In the genomic region with DNA sequence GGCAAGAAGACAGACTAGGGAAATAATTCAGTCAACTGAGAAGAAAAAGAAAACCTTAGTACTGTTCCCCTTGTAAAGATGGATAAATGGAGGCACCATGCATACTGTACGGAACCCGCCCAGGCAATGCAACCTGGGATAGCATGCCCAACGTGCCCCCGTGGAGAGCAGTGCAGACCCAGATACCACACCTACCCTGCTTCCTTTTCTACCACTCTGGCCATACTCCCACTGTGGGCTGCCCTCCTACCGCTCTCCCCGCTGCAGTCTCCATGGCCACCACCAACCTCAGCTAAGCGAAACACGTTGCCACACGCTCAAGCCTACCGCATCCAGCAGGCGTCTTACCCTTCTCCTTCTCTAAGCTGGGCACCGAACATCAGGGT, we compare ENCODE assay signal across 1 cellular context.
TF ChIP-seq lines count a peak whose summit lies in the region.

No MANE protein-coding gene starts in this region.

TF ChIP-seq in K562, 482 proteins besides CTCF, POLR2A, EP300 and RAD21 (continued from another document and continues in another):
- TF ChIP-seq, protein P1, sequence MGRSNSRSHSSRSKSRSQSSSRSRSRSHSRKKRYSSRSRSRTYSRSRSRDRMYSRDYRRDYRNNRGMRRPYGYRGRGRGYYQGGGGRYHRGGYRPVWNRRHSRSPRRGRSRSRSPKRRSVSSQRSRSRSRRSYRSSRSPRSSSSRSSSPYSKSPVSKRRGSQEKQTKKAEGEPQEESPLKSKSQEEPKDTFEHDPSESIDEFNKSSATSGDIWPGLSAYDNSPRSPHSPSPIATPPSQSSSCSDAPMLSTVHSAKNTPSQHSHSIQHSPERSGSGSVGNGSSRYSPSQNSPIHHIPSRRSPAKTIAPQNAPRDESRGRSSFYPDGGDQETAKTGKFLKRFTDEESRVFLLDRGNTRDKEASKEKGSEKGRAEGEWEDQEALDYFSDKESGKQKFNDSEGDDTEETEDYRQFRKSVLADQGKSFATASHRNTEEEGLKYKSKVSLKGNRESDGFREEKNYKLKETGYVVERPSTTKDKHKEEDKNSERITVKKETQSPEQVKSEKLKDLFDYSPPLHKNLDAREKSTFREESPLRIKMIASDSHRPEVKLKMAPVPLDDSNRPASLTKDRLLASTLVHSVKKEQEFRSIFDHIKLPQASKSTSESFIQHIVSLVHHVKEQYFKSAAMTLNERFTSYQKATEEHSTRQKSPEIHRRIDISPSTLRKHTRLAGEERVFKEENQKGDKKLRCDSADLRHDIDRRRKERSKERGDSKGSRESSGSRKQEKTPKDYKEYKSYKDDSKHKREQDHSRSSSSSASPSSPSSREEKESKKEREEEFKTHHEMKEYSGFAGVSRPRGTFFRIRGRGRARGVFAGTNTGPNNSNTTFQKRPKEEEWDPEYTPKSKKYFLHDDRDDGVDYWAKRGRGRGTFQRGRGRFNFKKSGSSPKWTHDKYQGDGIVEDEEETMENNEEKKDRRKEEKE (IDR thresholded peaks at IDR 0.05; ENCODE audit: borderline replicate concordance in 1 of 2, control insufficient read depth in 1 of 2, low read depth in 2 of 2, low read length in 1 of 2): 0 out of 4 replicates have a peak, but pooled peaks of 1 of the 2 experiments have one; percentile 47
- TF ChIP-seq BRD9 (IDR thresholded peaks at IDR 0.05; ENCODE audit: low read depth, partially characterized antibody): no peak
- TF ChIP-seq, protein P2, sequence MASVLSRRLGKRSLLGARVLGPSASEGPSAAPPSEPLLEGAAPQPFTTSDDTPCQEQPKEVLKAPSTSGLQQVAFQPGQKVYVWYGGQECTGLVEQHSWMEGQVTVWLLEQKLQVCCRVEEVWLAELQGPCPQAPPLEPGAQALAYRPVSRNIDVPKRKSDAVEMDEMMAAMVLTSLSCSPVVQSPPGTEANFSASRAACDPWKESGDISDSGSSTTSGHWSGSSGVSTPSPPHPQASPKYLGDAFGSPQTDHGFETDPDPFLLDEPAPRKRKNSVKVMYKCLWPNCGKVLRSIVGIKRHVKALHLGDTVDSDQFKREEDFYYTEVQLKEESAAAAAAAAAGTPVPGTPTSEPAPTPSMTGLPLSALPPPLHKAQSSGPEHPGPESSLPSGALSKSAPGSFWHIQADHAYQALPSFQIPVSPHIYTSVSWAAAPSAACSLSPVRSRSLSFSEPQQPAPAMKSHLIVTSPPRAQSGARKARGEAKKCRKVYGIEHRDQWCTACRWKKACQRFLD (CRISPR knock-in tag; IDR thresholded peaks at IDR 0.05): no peak
- no peak for TF ChIP-seq TCF7L2 (IDR thresholded peaks at IDR 0.05; ENCODE audit: low read depth, low read length)
- TF ChIP-seq, protein P3, sequence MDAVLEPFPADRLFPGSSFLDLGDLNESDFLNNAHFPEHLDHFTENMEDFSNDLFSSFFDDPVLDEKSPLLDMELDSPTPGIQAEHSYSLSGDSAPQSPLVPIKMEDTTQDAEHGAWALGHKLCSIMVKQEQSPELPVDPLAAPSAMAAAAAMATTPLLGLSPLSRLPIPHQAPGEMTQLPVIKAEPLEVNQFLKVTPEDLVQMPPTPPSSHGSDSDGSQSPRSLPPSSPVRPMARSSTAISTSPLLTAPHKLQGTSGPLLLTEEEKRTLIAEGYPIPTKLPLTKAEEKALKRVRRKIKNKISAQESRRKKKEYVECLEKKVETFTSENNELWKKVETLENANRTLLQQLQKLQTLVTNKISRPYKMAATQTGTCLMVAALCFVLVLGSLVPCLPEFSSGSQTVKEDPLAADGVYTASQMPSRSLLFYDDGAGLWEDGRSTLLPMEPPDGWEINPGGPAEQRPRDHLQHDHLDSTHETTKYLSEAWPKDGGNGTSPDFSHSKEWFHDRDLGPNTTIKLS (IDR thresholded peaks at IDR 0.05; ENCODE audit: borderline replicate concordance, low read depth): no peak
- TF ChIP-seq ZNF717 (CRISPR knock-in tag; IDR thresholded peaks at IDR 0.05): peak; percentile 95; the same call in 1 of the 2 replicates
- no peak for TF ChIP-seq PTBP1 (IDR thresholded peaks at IDR 0.05; ENCODE audit: low read depth, low read length)
- TF ChIP-seq, protein P4, sequence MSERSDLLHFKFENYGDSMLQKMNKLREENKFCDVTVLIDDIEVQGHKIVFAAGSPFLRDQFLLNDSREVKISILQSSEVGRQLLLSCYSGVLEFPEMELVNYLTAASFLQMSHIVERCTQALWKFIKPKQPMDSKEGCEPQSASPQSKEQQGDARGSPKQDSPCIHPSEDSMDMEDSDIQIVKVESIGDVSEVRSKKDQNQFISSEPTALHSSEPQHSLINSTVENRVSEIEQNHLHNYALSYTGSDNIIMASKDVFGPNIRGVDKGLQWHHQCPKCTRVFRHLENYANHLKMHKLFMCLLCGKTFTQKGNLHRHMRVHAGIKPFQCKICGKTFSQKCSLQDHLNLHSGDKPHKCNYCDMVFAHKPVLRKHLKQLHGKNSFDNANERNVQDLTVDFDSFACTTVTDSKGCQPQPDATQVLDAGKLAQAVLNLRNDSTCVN (CRISPR knock-in tag; IDR thresholded peaks at IDR 0.05): peak; percentile 92
- no peak for TF ChIP-seq KAT2B (IDR thresholded peaks at IDR 0.05; ENCODE audit: low read depth, low read length)
- no peak for TF ChIP-seq CXXC5 (CRISPR knock-in tag; IDR thresholded peaks at IDR 0.05)
- peak; percentile 62; the same call in 1 of the 2 replicates for TF ChIP-seq KLF1 (tag; IDR thresholded peaks at IDR 0.05)
- TF ChIP-seq BMI1 (IDR thresholded peaks at IDR 0.05; ENCODE audit: low read length): no peak
- TF ChIP-seq RNF2 (IDR thresholded peaks at IDR 0.05): no peak
- TF ChIP-seq CHD2 (IDR thresholded peaks at IDR 0.05; ENCODE audit: low read depth, low read length): no peak
- no peak for TF ChIP-seq PCBP1 (IDR thresholded peaks at IDR 0.05; ENCODE audit: low read depth, low read length, poor library complexity, severe bottlenecking)
- 0 out of 2 replicates have a peak, but pooled peaks have one; percentile 16 for TF ChIP-seq ELF2 (CRISPR knock-in tag; IDR thresholded peaks at IDR 0.05)
- TF ChIP-seq E2F3 (CRISPR knock-in tag; IDR thresholded peaks at IDR 0.05): 0 out of 2 replicates have a peak, but pooled peaks have one; percentile 42
- TF ChIP-seq MEF2A (IDR thresholded peaks at IDR 0.05; ENCODE audit: control insufficient read depth, low read depth, low read length): no peak
- TF ChIP-seq CEBPB (tag; IDR thresholded peaks at IDR 0.05): no peak; the same call in 1 of the 2 replicates
- TF ChIP-seq IRF2 (CRISPR knock-in tag; IDR thresholded peaks at IDR 0.05): no peak
- TF ChIP-seq, protein P5, sequence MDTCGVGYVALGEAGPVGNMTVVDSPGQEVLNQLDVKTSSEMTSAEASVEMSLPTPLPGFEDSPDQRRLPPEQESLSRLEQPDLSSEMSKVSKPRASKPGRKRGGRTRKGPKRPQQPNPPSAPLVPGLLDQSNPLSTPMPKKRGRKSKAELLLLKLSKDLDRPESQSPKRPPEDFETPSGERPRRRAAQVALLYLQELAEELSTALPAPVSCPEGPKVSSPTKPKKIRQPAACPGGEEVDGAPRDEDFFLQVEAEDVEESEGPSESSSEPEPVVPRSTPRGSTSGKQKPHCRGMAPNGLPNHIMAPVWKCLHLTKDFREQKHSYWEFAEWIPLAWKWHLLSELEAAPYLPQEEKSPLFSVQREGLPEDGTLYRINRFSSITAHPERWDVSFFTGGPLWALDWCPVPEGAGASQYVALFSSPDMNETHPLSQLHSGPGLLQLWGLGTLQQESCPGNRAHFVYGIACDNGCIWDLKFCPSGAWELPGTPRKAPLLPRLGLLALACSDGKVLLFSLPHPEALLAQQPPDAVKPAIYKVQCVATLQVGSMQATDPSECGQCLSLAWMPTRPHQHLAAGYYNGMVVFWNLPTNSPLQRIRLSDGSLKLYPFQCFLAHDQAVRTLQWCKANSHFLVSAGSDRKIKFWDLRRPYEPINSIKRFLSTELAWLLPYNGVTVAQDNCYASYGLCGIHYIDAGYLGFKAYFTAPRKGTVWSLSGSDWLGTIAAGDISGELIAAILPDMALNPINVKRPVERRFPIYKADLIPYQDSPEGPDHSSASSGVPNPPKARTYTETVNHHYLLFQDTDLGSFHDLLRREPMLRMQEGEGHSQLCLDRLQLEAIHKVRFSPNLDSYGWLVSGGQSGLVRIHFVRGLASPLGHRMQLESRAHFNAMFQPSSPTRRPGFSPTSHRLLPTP (IDR thresholded peaks at IDR 0.05; ENCODE audit: borderline replicate concordance, extremely low read depth, insufficient read length): no peak
- TF ChIP-seq ZNF347 (CRISPR knock-in tag; IDR thresholded peaks at IDR 0.05; ENCODE audit: low read depth): no peak
- no peak for TF ChIP-seq NFYB (IDR thresholded peaks at IDR 0.05; ENCODE audit: extremely low read depth, insufficient read length)
- TF ChIP-seq ZNF316 (IDR thresholded peaks at IDR 0.05): no peak
- TF ChIP-seq ZNF584 (CRISPR knock-in tag; IDR thresholded peaks at IDR 0.05; ENCODE audit: low read depth): no peak; the same call in 1 of the 2 replicates
- TF ChIP-seq, protein P6, sequence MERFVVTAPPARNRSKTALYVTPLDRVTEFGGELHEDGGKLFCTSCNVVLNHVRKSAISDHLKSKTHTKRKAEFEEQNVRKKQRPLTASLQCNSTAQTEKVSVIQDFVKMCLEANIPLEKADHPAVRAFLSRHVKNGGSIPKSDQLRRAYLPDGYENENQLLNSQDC (CRISPR knock-in tag; IDR thresholded peaks at IDR 0.05): peak; percentile 91
- TF ChIP-seq ARID2 (IDR thresholded peaks at IDR 0.05): no peak
- TF ChIP-seq, protein P7, sequence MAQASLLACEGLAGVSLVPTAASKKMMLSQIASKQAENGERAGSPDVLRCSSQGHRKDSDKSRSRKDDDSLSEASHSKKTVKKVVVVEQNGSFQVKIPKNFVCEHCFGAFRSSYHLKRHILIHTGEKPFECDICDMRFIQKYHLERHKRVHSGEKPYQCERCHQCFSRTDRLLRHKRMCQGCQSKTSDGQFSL (CRISPR knock-in tag; IDR thresholded peaks at IDR 0.05): no peak; the same call in 1 of the 2 replicates
- TF ChIP-seq, protein P7 (tag; IDR thresholded peaks at IDR 0.05): no peak
- TF ChIP-seq, protein P8, sequence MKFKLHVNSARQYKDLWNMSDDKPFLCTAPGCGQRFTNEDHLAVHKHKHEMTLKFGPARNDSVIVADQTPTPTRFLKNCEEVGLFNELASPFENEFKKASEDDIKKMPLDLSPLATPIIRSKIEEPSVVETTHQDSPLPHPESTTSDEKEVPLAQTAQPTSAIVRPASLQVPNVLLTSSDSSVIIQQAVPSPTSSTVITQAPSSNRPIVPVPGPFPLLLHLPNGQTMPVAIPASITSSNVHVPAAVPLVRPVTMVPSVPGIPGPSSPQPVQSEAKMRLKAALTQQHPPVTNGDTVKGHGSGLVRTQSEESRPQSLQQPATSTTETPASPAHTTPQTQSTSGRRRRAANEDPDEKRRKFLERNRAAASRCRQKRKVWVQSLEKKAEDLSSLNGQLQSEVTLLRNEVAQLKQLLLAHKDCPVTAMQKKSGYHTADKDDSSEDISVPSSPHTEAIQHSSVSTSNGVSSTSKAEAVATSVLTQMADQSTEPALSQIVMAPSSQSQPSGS (CRISPR knock-in tag; IDR thresholded peaks at IDR 0.05): no peak
- TF ChIP-seq HMG20B (CRISPR knock-in tag; IDR thresholded peaks at IDR 0.05): peak; percentile 46; the same call in 1 of the 2 replicates
- TF ChIP-seq BRF1 (IDR thresholded peaks at IDR 0.05; ENCODE audit: borderline replicate concordance, extremely low read depth, insufficient read length): no peak
- TF ChIP-seq, protein P9, sequence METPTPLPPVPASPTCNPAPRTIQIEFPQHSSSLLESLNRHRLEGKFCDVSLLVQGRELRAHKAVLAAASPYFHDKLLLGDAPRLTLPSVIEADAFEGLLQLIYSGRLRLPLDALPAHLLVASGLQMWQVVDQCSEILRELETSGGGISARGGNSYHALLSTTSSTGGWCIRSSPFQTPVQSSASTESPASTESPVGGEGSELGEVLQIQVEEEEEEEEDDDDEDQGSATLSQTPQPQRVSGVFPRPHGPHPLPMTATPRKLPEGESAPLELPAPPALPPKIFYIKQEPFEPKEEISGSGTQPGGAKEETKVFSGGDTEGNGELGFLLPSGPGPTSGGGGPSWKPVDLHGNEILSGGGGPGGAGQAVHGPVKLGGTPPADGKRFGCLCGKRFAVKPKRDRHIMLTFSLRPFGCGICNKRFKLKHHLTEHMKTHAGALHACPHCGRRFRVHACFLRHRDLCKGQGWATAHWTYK (CRISPR knock-in tag; IDR thresholded peaks at IDR 0.05): peak; percentile 74; the same call in 1 of the 2 replicates
- TF ChIP-seq, protein P10, sequence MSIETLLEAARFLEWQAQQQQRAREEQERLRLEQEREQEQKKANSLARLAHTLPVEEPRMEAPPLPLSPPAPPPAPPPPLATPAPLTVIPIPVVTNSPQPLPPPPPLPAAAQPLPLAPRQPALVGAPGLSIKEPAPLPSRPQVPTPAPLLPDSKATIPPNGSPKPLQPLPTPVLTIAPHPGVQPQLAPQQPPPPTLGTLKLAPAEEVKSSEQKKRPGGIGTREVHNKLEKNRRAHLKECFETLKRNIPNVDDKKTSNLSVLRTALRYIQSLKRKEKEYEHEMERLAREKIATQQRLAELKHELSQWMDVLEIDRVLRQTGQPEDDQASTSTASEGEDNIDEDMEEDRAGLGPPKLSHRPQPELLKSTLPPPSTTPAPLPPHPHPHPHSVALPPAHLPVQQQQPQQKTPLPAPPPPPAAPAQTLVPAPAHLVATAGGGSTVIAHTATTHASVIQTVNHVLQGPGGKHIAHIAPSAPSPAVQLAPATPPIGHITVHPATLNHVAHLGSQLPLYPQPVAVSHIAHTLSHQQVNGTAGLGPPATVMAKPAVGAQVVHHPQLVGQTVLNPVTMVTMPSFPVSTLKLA (conservative IDR thresholded peaks at IDR 0.05): no peak
- TF ChIP-seq, protein P11, sequence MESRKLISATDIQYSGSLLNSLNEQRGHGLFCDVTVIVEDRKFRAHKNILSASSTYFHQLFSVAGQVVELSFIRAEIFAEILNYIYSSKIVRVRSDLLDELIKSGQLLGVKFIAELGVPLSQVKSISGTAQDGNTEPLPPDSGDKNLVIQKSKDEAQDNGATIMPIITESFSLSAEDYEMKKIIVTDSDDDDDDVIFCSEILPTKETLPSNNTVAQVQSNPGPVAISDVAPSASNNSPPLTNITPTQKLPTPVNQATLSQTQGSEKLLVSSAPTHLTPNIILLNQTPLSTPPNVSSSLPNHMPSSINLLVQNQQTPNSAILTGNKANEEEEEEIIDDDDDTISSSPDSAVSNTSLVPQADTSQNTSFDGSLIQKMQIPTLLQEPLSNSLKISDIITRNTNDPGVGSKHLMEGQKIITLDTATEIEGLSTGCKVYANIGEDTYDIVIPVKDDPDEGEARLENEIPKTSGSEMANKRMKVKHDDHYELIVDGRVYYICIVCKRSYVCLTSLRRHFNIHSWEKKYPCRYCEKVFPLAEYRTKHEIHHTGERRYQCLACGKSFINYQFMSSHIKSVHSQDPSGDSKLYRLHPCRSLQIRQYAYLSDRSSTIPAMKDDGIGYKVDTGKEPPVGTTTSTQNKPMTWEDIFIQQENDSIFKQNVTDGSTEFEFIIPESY (CRISPR knock-in tag; IDR thresholded peaks at IDR 0.05): peak; percentile 99
- peak; percentile 98 for TF ChIP-seq SNRNP70 (optimal IDR thresholded peaks at IDR 0.05; ENCODE audit: low read depth, low read length)
- TF ChIP-seq PHF8 (IDR thresholded peaks at IDR 0.05; ENCODE audit: borderline replicate concordance, low read length): peak; percentile 52
- no peak for TF ChIP-seq ETV6 (IDR thresholded peaks at IDR 0.05; ENCODE audit: borderline replicate concordance in 1 of 2, low read depth in 2 of 2, low read length in 1 of 2)
- TF ChIP-seq ETV6 (CRISPR knock-in tag; IDR thresholded peaks at IDR 0.05; ENCODE audit: borderline replicate concordance): peak; percentile 87; the same call in 1 of the 2 replicates
